Comparison of ENCODE assay signal across 1 cellular context in genomic region chr3:179837374-179837773, GRCh38.
TF ChIP-seq lines count a peak whose summit lies in the region.

No MANE protein-coding gene starts in this region.

TF ChIP-seq in IMR-90, 13 proteins besides CTCF, POLR2A, EP300 and RAD21 (continued from another document):
- no peak for TF ChIP-seq SMC3 (IDR thresholded peaks at IDR 0.05; ENCODE audit: low read depth, low read length)
